27 cellular contexts compared by ENCODE assay signal in the genomic region with DNA sequence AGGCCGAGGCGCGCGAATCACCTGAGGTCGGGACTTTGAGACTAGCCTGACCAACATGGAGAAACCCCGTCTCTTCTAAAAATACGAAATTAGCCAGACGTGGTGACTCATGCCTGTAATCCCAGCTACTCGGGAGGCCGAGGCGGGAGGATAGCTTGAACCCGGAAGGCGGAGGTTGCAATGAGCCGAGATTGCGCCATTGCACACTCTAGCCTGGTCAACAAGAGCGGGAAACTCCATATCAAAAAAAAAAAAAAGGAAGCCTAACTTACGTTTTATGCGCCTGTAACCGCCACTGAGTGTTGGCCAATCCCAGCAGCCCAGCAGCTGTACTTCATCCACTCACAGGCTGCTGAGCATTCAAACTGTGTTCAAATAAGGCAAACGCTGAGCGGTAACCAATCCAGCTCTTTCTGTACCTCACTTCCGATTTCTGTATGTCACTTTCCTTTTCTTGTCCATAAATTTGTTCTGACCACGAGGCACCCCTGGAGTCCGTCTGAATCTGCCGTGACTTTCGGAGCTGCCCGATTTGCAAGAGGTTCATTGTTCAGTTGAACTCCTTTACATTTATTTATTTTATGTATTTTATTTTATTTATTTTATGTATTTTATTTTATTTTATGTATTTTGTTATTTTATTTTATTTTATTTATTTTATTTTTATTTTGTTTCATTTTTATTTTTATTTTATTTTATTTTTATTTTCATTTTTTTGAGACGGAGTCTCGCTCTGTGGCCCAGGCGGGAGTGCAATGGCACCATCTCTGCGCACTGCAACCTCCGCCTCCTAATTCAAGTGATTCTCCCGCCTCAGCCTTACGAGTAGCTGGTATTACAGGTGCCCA. TPM values are rescaled to one million over a fixed set of nuclear protein-coding genes. Genes with fewer than 3 reads are reported as not detected.
"Had no signal": no experiment of that assay in that cellular context is flagged by ENCODE, and none has a peak within 500 bp of the region (broad histone marks: within the 10 kb centered on the region; RNA-seq: fewer than 3 reads in every experiment).

No MANE protein-coding gene starts in this region.

- H3K36me3 Mint-ChIP-seq: neural progenitor cell had no signal

- H3K27ac Mint-ChIP-seq: dendritic cell treated with granulocyte-macrophage colony-stimulating factor and Interleukin-4, amounts not matched to agents 40 ng/mL and 50 ng/mL, for 4 days; effector memory CD8-positive, alpha-beta T cell; memory B cell; natural killer cell treated with Interleukin-12 subunit alpha and Interleukin-12 subunit beta and Interleukin-15 and Interleukin-18, amount 100 ng/mL, for 72 hours; neural progenitor cell; stimulated activated naive B cell treated with anti-CD40 and anti-IgM and Interleukin-4, amounts not matched to agents 10 μg/mL and 1 μg/mL and 100 μg/mL, for 72 hours; stimulated activated naive CD8-positive, alpha-beta T cell treated with anti-CD3 and anti-CD28 coated beads, Interleukin-15, amount 100 ng/mL, for 72 hours had no signal

- H3K4me1 Mint-ChIP-seq: memory B cell; neural progenitor cell; stimulated activated naive B cell treated with anti-CD40 and anti-IgM and Interleukin-4, amounts not matched to agents 10 μg/mL and 1 μg/mL and 100 μg/mL, for 72 hours; stimulated activated naive CD8-positive, alpha-beta T cell treated with anti-CD3 and anti-CD28 coated beads, Interleukin-15, amount 100 ng/mL, for 72 hours had no signal

- H3K4me3 Mint-ChIP-seq: dendritic cell treated with granulocyte-macrophage colony-stimulating factor and Interleukin-4, amounts not matched to agents 40 ng/mL and 50 ng/mL, for 4 days; effector memory CD8-positive, alpha-beta T cell; memory B cell; natural killer cell treated with Interleukin-12 subunit alpha and Interleukin-12 subunit beta and Interleukin-15 and Interleukin-18, amount 100 ng/mL, for 72 hours; neural progenitor cell; stimulated activated naive B cell treated with anti-CD40 and anti-IgM and Interleukin-4, amounts not matched to agents 10 μg/mL and 1 μg/mL and 100 μg/mL, for 72 hours; stimulated activated naive CD8-positive, alpha-beta T cell treated with anti-CD3 and anti-CD28 coated beads, Interleukin-15, amount 100 ng/mL, for 72 hours had no signal

- ATAC-seq: effector memory CD8-positive, alpha-beta T cell; gastrocnemius medialis; heart right ventricle; left cardiac atrium; lower lobe of right lung; natural killer cell treated with Interleukin-12 subunit alpha and Interleukin-12 subunit beta and Interleukin-15 and Interleukin-18, amount 100 ng/mL, for 72 hours; stimulated activated naive B cell treated with anti-CD40 and anti-IgM and Interleukin-4, amounts not matched to agents 10 μg/mL and 1 μg/mL and 100 μg/mL, for 72 hours; stimulated activated naive CD8-positive, alpha-beta T cell treated with anti-CD3 and anti-CD28 coated beads, Interleukin-15, amount 100 ng/mL, for 72 hours had no signal

- FAIRE-seq: colon, keratinocyte had no signal

- DNase-seq: effector memory CD8-positive, alpha-beta T cell; gastrocnemius medialis; heart right ventricle; hypothalamus; left cardiac atrium; left ventricle myocardium inferior; lower lobe of right lung; midbrain; nucleus accumbens; ovary; sigmoid colon; stimulated activated CD4-positive, alpha-beta T cell treated with anti-CD3 and anti-CD28 coated beads, Interleukin-2, amount 100 ng/mL, for 24 hours; stimulated activated CD4-positive, alpha-beta T cell treated with anti-CD3 and anti-CD28 coated beads, Interleukin-4, amount 100 ng/mL, for 4 hours; stimulated activated naive B cell treated with anti-CD40 and anti-IgM and Interleukin-4, amounts not matched to agents 10 μg/mL and 1 μg/mL and 100 μg/mL, for 72 hours; stimulated activated naive CD8-positive, alpha-beta T cell treated with anti-CD3 and anti-CD28 coated beads, Interleukin-15, amount 100 ng/mL, for 72 hours; transverse colon had no signal

- H3K27me3 Mint-ChIP-seq: dendritic cell treated with granulocyte-macrophage colony-stimulating factor and Interleukin-4, amounts not matched to agents 40 ng/mL and 50 ng/mL, for 4 days; effector memory CD8-positive, alpha-beta T cell; memory B cell; natural killer cell treated with Interleukin-12 subunit alpha and Interleukin-12 subunit beta and Interleukin-15 and Interleukin-18, amount 100 ng/mL, for 72 hours; stimulated activated naive B cell treated with anti-CD40 and anti-IgM and Interleukin-4, amounts not matched to agents 10 μg/mL and 1 μg/mL and 100 μg/mL, for 72 hours; stimulated activated naive CD8-positive, alpha-beta T cell treated with anti-CD3 and anti-CD28 coated beads, Interleukin-15, amount 100 ng/mL, for 72 hours had no signal

RNA-seq across cellular contexts. Expression of a gene that starts 18.2 kb away (rescaled TPM):
- total RNA-seq: heart right ventricle; left cardiac atrium; left ventricle myocardium inferior; lower lobe of right lung; natural killer cell treated with Interleukin-12 subunit alpha and Interleukin-12 subunit beta and Interleukin-15 and Interleukin-18, amount 100 ng/mL, for 72 hours; ovary; posterior vena cava; right atrium auricular region; sigmoid colon; subcutaneous adipose tissue; thoracic aorta; transverse colon; urinary bladder had no signal
